In the genomic region with DNA sequence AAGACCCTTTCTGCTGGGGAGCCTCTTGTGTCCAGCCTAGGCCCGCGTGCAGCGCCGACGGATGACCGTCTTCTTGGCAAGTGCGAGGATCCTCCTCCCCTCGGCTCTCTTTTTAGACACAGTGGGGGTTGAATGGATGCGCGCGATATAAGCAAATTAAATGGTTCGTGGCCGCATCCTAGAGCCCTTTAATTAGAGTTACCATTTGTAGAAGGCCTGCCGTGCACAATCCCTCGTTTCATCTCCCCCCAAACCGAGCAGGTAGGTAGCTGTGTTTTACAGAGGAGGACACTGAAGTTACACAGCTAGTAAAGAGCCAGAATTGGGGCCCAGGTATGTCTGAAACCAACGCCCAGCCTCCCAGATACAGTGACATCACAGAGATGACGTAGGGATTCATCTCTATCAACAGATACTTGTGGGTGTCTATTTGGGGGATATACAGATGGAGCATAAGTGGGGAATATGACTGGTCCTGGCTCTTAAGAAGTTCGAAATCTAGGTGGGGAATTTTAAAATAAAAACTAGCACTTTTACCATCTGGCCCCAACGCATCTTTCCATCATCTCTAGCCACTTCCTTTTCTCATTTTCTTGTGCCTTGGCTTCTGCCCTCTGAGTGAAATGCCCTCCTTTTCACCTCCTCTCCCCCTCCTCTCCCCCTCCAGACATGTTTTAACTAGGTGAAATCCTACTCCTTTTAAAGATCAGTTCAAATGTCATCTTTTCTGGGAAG, we compare ENCODE assay signal across 8 cellular contexts. TPM values are rescaled to one million over a fixed set of nuclear protein-coding genes. Genes with fewer than 3 reads are reported as not detected.
DNase-seq lines count a peak whose midpoint lies in the region; ATAC-seq and TF ChIP-seq lines count a peak whose summit lies in the region.

No MANE protein-coding gene starts in this region.

- H3K4me1 Mint-ChIP-seq in CD8-positive, alpha-beta memory T cell = peaks cover 16 to 23% (median 23%) of the 10 kb centered on the region in 3 donors
- peaks cover 11 to 13% (median 12%) of the 10 kb centered on the region in 3 donors for H3K4me1 Mint-ChIP-seq in IgD-negative memory B cell

- peak overlapping the region; percentile 94 to 98 (median 95) for H3K4me3 Mint-ChIP-seq in CD8-positive, alpha-beta memory T cell
- H3K4me3 Mint-ChIP-seq in IgD-negative memory B cell = peak overlapping the region; percentile 93 to 98 (median 96)

- peak overlapping the region; percentile 92 for H3K4me2 ChIP-seq in mesendoderm (ENCODE audit: low read length)

- no peak overlapping the region for H3K4ac ChIP-seq in mesendoderm (ENCODE audit: low read depth, low read length)

- no peaks in the 10 kb centered on the region for H3K79me1 ChIP-seq in mesendoderm (ENCODE audit: low read length)

- CTCF ChIA-PET in CD8-positive, alpha-beta memory T cell (lab: Charles Lee) = interaction anchor here (0.7 to 3.1 kb wide), 8 partner anchors 9 to 146 kb away, joined by 3 to 19 read pairs (median 4); no protein-coding TSS in a partner anchor

- H2BK5ac ChIP-seq in mesendoderm (ENCODE audit: low read length) = peak overlapping the region; percentile 6

- POLR2A ChIA-PET in CD8-positive, alpha-beta memory T cell (lab: Charles Lee) = interaction anchor here (1.0 to 1.4 kb wide), 3 partner anchors 14 to 29 kb away, joined by 3 to 5 read pairs (median 4); a partner anchor contains a TSS

- peaks cover 0 to 22% (median 0%) of the 10 kb centered on the region in 3 donors for H3K36me3 Mint-ChIP-seq in CD8-positive, alpha-beta memory T cell
- no peaks in the 10 kb centered on the region for H3K36me3 Mint-ChIP-seq in IgD-negative memory B cell

- H3K27ac Mint-ChIP-seq in CD8-positive, alpha-beta memory T cell = peak overlapping the region; percentile 92 to 98 (median 94)
- H3K27ac Mint-ChIP-seq in IgD-negative memory B cell = peak overlapping the region; percentile 83 to 99 (median 92)

- peak overlapping the region; percentile 96 for H3K4me3 ChIP-seq in CD8-positive, alpha-beta memory T cell (ENCODE audit: low read length)
- H3K4me3 ChIP-seq in colonic mucosa (peak overlapping the region; percentile 95), mesendoderm (ENCODE audit: low read length) (peak overlapping the region; percentile 90), testis (peak overlapping the region; percentile 90 to 96)

- peak overlapping the region; percentile 93 for H4K8ac ChIP-seq in mesendoderm (ENCODE audit: low read depth, low read length)

- H2BK120ac ChIP-seq in mesendoderm (ENCODE audit: low read depth, low read length) = peak overlapping the region; percentile 56

- no CpG with 5 or more reads among the region's 20 CpGs for WGBS in mesendoderm (ENCODE audit: extremely low coverage, insufficient coverage, low lambda C conversion rate)
- WGBS in testis, 2 donors = 5 to 6% methylated on average over 17 to 20 of the region's 20 CpGs

- no peak overlapping the region for H2BK15ac ChIP-seq in mesendoderm (replicated peaks; ENCODE audit: low read depth)

- peaks cover 4% of the 10 kb centered on the region for H3K36me3 ChIP-seq in CD8-positive, alpha-beta memory T cell (ENCODE audit: insufficient read depth, low read length)
- H3K36me3 ChIP-seq in colonic mucosa (peaks cover 10% of the 10 kb centered on the region), mesendoderm (ENCODE audit: control insufficient read depth, insufficient read depth, low read length) (peaks cover 2% of the 10 kb centered on the region), testis (ENCODE audit: low read depth, missing control alignments) (no peaks in the 10 kb centered on the region)

- H3K23ac ChIP-seq in mesendoderm (ENCODE audit: low read length) = peak overlapping the region; percentile 94

- peak overlapping the region; percentile 59 for H2AK5ac ChIP-seq in mesendoderm (ENCODE audit: low read length)

- TF ChIP-seq CTCF in colonic mucosa (IDR thresholded peaks at IDR 0.05) (no peak), testis (IDR thresholded peaks at IDR 0.05) (no peak)

- ATAC-seq in GM21360 (IDR thresholded peaks at IDR 0.05; ENCODE audit: unreplicated experiment) = peak; percentile 30

- H3K27ac ChIP-seq in CD8-positive, alpha-beta memory T cell (ENCODE audit: low read depth, low read length) = peak overlapping the region; percentile 78
- H3K27ac ChIP-seq in colonic mucosa (peak overlapping the region; percentile 99), mesendoderm (ENCODE audit: low read depth, low read length) (peak overlapping the region; percentile 87), testis (peak overlapping the region; percentile 98 to 99)

- H3K56ac ChIP-seq in mesendoderm (ENCODE audit: low read length) = peak overlapping the region; percentile 96

- no peaks in the 10 kb centered on the region for H3K9me3 ChIP-seq in CD8-positive, alpha-beta memory T cell (ENCODE audit: low read length)
- H3K9me3 ChIP-seq in colonic mucosa (no peaks in the 10 kb centered on the region), testis (no peaks in the 10 kb centered on the region)

- no peak for TF ChIP-seq POLR2A in testis (IDR thresholded peaks at IDR 0.05)

- peak overlapping the region; percentile 63 for H3K18ac ChIP-seq in mesendoderm (ENCODE audit: low read length)

- intact Hi-C loops in colonic mucosa (cut with DNase I) = no loop called here
- intact Hi-C loops in testis (cut with DNase I; ENCODE audit: low total_unique reads) = no loop called here

- peak in 4 of 5 donors; percentile 26 to 58 (median 43) for DNase-seq in CD8-positive, alpha-beta memory T cell
- DNase-seq in T-helper 2 cell = peak in 4 of 5 experiments; percentile 9 to 76 (median 26)
- no peak for DNase-seq in colonic mucosa
- peak; percentile 34 for DNase-seq in mesendoderm
- no peak for DNase-seq in testis
- no peak for DNase-seq in GM19240 (ENCODE audit: insufficient read length, low spot score)

- H3K4me1 ChIP-seq in CD8-positive, alpha-beta memory T cell (ENCODE audit: insufficient read depth, low read length) = peaks cover 10% of the 10 kb centered on the region
- peaks cover 8% of the 10 kb centered on the region for H3K4me1 ChIP-seq in colonic mucosa
- H3K4me1 ChIP-seq in mesendoderm (ENCODE audit: control insufficient read depth, low read depth, low read length) = no peaks in the 10 kb centered on the region
- peaks cover 8% of the 10 kb centered on the region for H3K4me1 ChIP-seq in testis

- H3K27me3 Mint-ChIP-seq in CD8-positive, alpha-beta memory T cell = peaks cover 3 to 4% of the 10 kb centered on the region in 2 donors
- peaks cover under 1% of the 10 kb centered on the region for H3K27me3 Mint-ChIP-seq in IgD-negative memory B cell

- no peaks in the 10 kb centered on the region for H3K79me2 ChIP-seq in mesendoderm (ENCODE audit: control insufficient read depth, insufficient read depth, low read length)

- no peaks in the 10 kb centered on the region for H3K27me3 ChIP-seq in CD8-positive, alpha-beta memory T cell (ENCODE audit: insufficient read depth, low read length, poor library complexity, severe bottlenecking)
- no peaks in the 10 kb centered on the region for H3K27me3 ChIP-seq in colonic mucosa
- no peaks in the 10 kb centered on the region for H3K27me3 ChIP-seq in mesendoderm (ENCODE audit: insufficient read depth, low read length, poor library complexity)
- no peaks in the 10 kb centered on the region for H3K27me3 ChIP-seq in testis

- H3K9ac ChIP-seq in colonic mucosa (ENCODE audit: low read depth in 2 of 2, low read length in 2 of 2) (peak overlapping the region; percentile 87 to 89), mesendoderm (ENCODE audit: low read length) (peak overlapping the region; percentile 86)

- H4K5ac ChIP-seq in mesendoderm (ENCODE audit: low read length) = no peak overlapping the region

- no peaks in the 10 kb centered on the region for H3K9me3 Mint-ChIP-seq in CD8-positive, alpha-beta memory T cell
- H3K9me3 Mint-ChIP-seq in IgD-negative memory B cell = no peaks in the 10 kb centered on the region

RNA-seq across cellular contexts. Expression of a gene that starts 0.9 kb away (rescaled TPM):
- total RNA-seq in CD8-positive, alpha-beta memory T cell = 10 to 100 TPM; 22.1 to 22.2 TPM
- polyA plus RNA-seq in CD8-positive, alpha-beta memory T cell = 7.5 TPM
- 6.6 TPM for polyA plus RNA-seq in IgD-negative memory B cell
- total RNA-seq in colonic mucosa = 10 to 100 TPM; 14.5 to 17.9 TPM
- 7.3 TPM for polyA plus RNA-seq in mesendoderm (2013, experiment 1 of 2)
- 7.6 TPM for polyA plus RNA-seq in mesendoderm (2013, experiment 2 of 2)
- 10 to 100 TPM; 26.6 to 31.9 TPM for total RNA-seq in testis
- 13.6 TPM for polyA plus RNA-seq in testis (ENCODE audit: insufficient read depth, low read depth, low replicate concordance)

RNA-seq across cellular contexts. Expression of a gene that starts 24.6 kb away (rescaled TPM):
- 1 to 10 TPM; 1.7 to 1.8 TPM for total RNA-seq in CD8-positive, alpha-beta memory T cell
- polyA plus RNA-seq in CD8-positive, alpha-beta memory T cell = 0.15 TPM
- not detected for polyA plus RNA-seq in IgD-negative memory B cell
- total RNA-seq in colonic mucosa = 1 to 10 TPM; 6.1 to 7.5 TPM
- 3.2 TPM for polyA plus RNA-seq in mesendoderm (2013, experiment 1 of 2)
- 3.3 TPM for polyA plus RNA-seq in mesendoderm (2013, experiment 2 of 2)
- total RNA-seq in testis = 10 to 100 TPM; 14.9 to 23.2 TPM
- polyA plus RNA-seq in testis (ENCODE audit: insufficient read depth, low read depth, low replicate concordance) = 47.7 TPM

Comparison
In these comparisons a context has a peak if more than half of its experiments do, and no peak if none do; other contexts are left out.
1. DNase-seq: peak in CD8-positive, alpha-beta memory T cell (4 of 5), T-helper 2 cell (4 of 5) and mesendoderm (single experiment); none in colonic mucosa (single experiment), testis (single experiment) and GM19240 (single experiment).
2. Peak in every context shown above with its lines, with median percentiles within 50 percentile points of each other: H3K27ac ChIP-seq and H3K4me3 ChIP-seq.